ENCODE assay signal across 8 cellular contexts in genomic region chr6:159168536-159169192, GRCh38. TPM values are rescaled to one million over a fixed set of nuclear protein-coding genes. Genes with fewer than 3 reads are reported as not detected.
A peak's percentile ranks its signal among the peaks of the same experiment; 100 is the strongest.
DNase-seq lines count a peak whose midpoint lies in the region; ATAC-seq and TF ChIP-seq lines count a peak whose summit lies in the region.

No MANE protein-coding gene starts in this region.

- WGBS in lung, 2 donors = 6 to 7% methylated on average over 39 to 43 of the region's 43 CpGs

- H3K4me1 ChIP-seq in lung (ENCODE audit: control insufficient read depth in 2 of 2, insufficient read depth in 2 of 2, low read length in 2 of 2) = peaks cover 0 to 17% of the 10 kb centered on the region in 2 donors
- H3K4me1 ChIP-seq in uterus = no peaks in the 10 kb centered on the region

- peaks cover 14% of the 10 kb centered on the region for H3K27me3 ChIP-seq in lung (ENCODE audit: control insufficient read depth, insufficient read depth)
- H3K27me3 ChIP-seq in uterus = no peaks in the 10 kb centered on the region

- DNase-seq in D341Med (ENCODE audit: low spot score) (peak; percentile 33), HuH-7 (ENCODE audit: low spot score) (peak; percentile 72), cerebellar cortex (ENCODE audit: low spot score) (peak; percentile 17), lung (ENCODE audit: low spot score) (peak; percentile 45), uterus (peak in 1 of 2 donors; percentile 46), NCI-H2029 (lab: John Stamatoyannopoulos, UW) (no peak), NCI-H2227 (lab: John Stamatoyannopoulos, UW; ENCODE audit: unreplicated experiment) (no peak), NCI-H187 treated with DMSO at 0.1 percent for 48 hours (lab: John Stamatoyannopoulos, UW) (no peak)

- no peak for TF ChIP-seq CTCF in lung (IDR thresholded peaks at IDR 0.05; ENCODE audit: control extremely low read depth, extremely low read depth)
- TF ChIP-seq CTCF in uterus (IDR thresholded peaks at IDR 0.05) = peak; percentile 26 to 34 (median 30)

- H3K9me3 ChIP-seq in lung (ENCODE audit: control insufficient read depth in 2 of 2, insufficient read depth in 1 of 2, low read length in 1 of 2) (peaks cover 0 to 4% of the 10 kb centered on the region in 2 donors), uterus (no peaks in the 10 kb centered on the region)

- H3K4me3 ChIP-seq in lung = no peak overlapping the region
- peak overlapping the region; percentile 24 to 27 for H3K4me3 ChIP-seq in uterus

- no peak overlapping the region for H3K27ac ChIP-seq in lung (ENCODE audit: low read depth in 1 of 2, low read length in 1 of 2)
- peak overlapping the region in 1 of 2 donors; percentile 25 for H3K27ac ChIP-seq in uterus

- H3K36me3 ChIP-seq in lung (ENCODE audit: control insufficient read depth in 2 of 2, insufficient read depth in 2 of 2, low read length in 2 of 2) (no peaks in the 10 kb centered on the region), uterus (no peaks in the 10 kb centered on the region)

- ATAC-seq in lung (ENCODE audit: insufficient read depth, low FRiP score) = peak; percentile 44

- TF ChIP-seq POLR2A in uterus (IDR thresholded peaks at IDR 0.05) = no peak

- intact Hi-C loops in uterus (cut with DNase I; ENCODE audit: low total_unique reads) = no loop called here

RNA-seq across cellular contexts. Expression of gene FNDC1, which starts 0.5 kb away (rescaled TPM):
- total RNA-seq in lung (1 to 10 TPM in 1 of 2 donors, under 1 TPM in 1; 0.40 to 8.6 TPM), uterus (10 to 100 TPM in 1 of 4 donors, under 1 TPM in 2, not detected in 1; 0.26 to 28.1 (median 0.55) TPM)
- under 1 TPM; 0.06 to 0.23 TPM for polyA plus RNA-seq in lung

Comparison
In these comparisons a context has a peak if more than half of its experiments do, and no peak if none do; other contexts are left out.
1. DNase-seq: peak in D341Med (single experiment), HuH-7 (single experiment), cerebellar cortex (single experiment) and lung (single experiment); none in NCI-H2029 (single experiment), NCI-H2227 (single experiment) and NCI-H187 treated with DMSO at 0.1 percent for 48 hours (single experiment).